In the genomic region with DNA sequence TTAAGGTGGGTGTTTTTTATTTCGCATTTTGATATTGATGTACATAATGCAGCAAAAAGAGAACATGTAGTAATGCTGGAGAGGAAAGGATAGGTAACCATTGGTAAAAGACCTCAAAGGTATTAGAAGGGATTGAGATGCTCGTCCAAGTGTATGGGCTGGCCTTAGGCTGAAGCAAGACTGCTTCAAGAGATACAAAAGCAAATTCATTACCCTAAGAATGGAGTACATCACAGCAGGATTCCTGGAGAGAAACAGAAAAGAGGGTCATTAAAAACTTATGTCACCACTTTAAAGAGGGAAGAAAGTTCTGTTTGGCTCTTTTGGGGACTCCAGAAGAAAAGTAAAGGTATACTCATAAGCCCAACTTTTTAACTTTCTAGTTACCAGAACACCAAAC, we compare ENCODE assay signal across 20 cellular contexts.
DNase-seq lines count a peak whose midpoint lies in the region; ATAC-seq and TF ChIP-seq lines count a peak whose summit lies in the region.
"Had no signal": no experiment of that assay in that cellular context is flagged by ENCODE, and none has a peak within 500 bp of the region (broad histone marks: within the 10 kb centered on the region; RNA-seq: fewer than 3 reads in every experiment).

No MANE protein-coding gene starts in this region.

- no peak for DNase-seq in activated CD8-positive, alpha-beta T cell treated with anti-CD3 and anti-CD28 coated beads for 36 hours
- no peak for DNase-seq in activated CD8-positive, alpha-beta T cell treated with anti-CD3 and anti-CD28 coated beads, Interleukin-2, amount 10 ng/mL, durations not matched to agents 7 days and 5 days
- DNase-seq in iPS-NIHi11 (ENCODE audit: low spot score) (peak; percentile 50), MM.1S (no peak), glutamatergic neuron (no peak), aorta (no peak)
- DNase-seq: EL; KBM-7; NCI-H1092 treated with DMSO at 0.1 percent for 48 hours; NCI-H1694; NCI-H345; NCI-H526 treated with DMSO at 0.1 percent for 48 hours; NK-92 treated with Interleukin-12 subunit alpha and Interleukin-12 subunit beta, amount 100 ng/mL, for 24 hours had no signal

- H3K27ac ChIP-seq in SU-DHL-6 (ENCODE audit: low read depth, low read length) (peak overlapping the region; percentile 83), MM.1S (ENCODE audit: low read length) (no peak overlapping the region), aorta (ENCODE audit: low read depth in 1 of 2, low read length in 2 of 2) (no peak overlapping the region)
- H3K27ac ChIP-seq: 22Rv1 had no signal

- peaks cover 67% of the 10 kb centered on the region for H3K4me1 Mint-ChIP-seq in activated CD8-positive, alpha-beta T cell treated with anti-CD3 and anti-CD28 coated beads for 36 hours (ENCODE audit: low read depth)
- peaks cover 53% of the 10 kb centered on the region for H3K4me1 Mint-ChIP-seq in activated CD8-positive, alpha-beta T cell treated with anti-CD3 and anti-CD28 coated beads, Interleukin-2, amount 10 ng/mL, durations not matched to agents 7 days and 5 days (ENCODE audit: low read depth)
- peaks cover 7% of the 10 kb centered on the region for H3K4me1 Mint-ChIP-seq in glutamatergic neuron (ENCODE audit: low read depth, unreplicated experiment)

- POLR2A ChIA-PET in activated CD8-positive, alpha-beta T cell treated with anti-CD3 and anti-CD28 coated beads for 36 hours (lab: Charles Lee) = no interaction called here
- POLR2A ChIA-PET in activated CD8-positive, alpha-beta T cell treated with anti-CD3 and anti-CD28 coated beads, Interleukin-2, amount 10 ng/mL, durations not matched to agents 7 days and 5 days (lab: Charles Lee) = no interaction called here

- WGBS in aorta, 2 donors = 97 to 100% methylated on average over 2 of the region's 2 CpGs

- intact Hi-C loops in activated CD8-positive, alpha-beta T cell treated with anti-CD3 and anti-CD28 coated beads for 36 hours (cut with micrococcal nuclease) = no loop called here
- intact Hi-C loops in aorta (cut with DNase I) = no loop called here

- H3K27me3 ChIP-seq in SU-DHL-6 (ENCODE audit: low read length) (no peaks in the 10 kb centered on the region), MM.1S (replicated peaks; ENCODE audit: insufficient read depth, low read length) (no peaks in the 10 kb centered on the region), aorta (ENCODE audit: control insufficient read depth in 1 of 2, insufficient read depth in 2 of 2, low read length in 1 of 2) (no peaks in the 10 kb centered on the region)
- H3K27me3 ChIP-seq: BLaER1 treated with 17β-estradiol and CSF1 and Interleukin-3, amounts not matched to agents 10 nM and 100 nM had no signal

- CTCF ChIA-PET in activated CD8-positive, alpha-beta T cell treated with anti-CD3 and anti-CD28 coated beads for 36 hours (lab: Charles Lee) = no interaction called here
- CTCF ChIA-PET in activated CD8-positive, alpha-beta T cell treated with anti-CD3 and anti-CD28 coated beads, Interleukin-2, amount 10 ng/mL, durations not matched to agents 7 days and 5 days (lab: Charles Lee) = no interaction called here

- 0 out of 2 replicates have a peak overlapping the region, but pooled peaks have one; percentile 14 for H3K9ac ChIP-seq in SU-DHL-6 (ENCODE audit: low read length)
- H3K9ac ChIP-seq in MM.1S (ENCODE audit: low read length) = no peak overlapping the region
- H3K9ac ChIP-seq: BLaER1 treated with 17β-estradiol and CSF1 and Interleukin-3, amounts not matched to agents 10 nM and 100 nM had no signal

- H3K4me3 Mint-ChIP-seq in activated CD8-positive, alpha-beta T cell treated with anti-CD3 and anti-CD28 coated beads for 36 hours = no peak overlapping the region
- no peak overlapping the region for H3K4me3 Mint-ChIP-seq in activated CD8-positive, alpha-beta T cell treated with anti-CD3 and anti-CD28 coated beads, Interleukin-2, amount 10 ng/mL, durations not matched to agents 7 days and 5 days
- no peak overlapping the region for H3K4me3 Mint-ChIP-seq in glutamatergic neuron (ENCODE audit: unreplicated experiment)

- H3F3A ChIP-seq in SU-DHL-6 (ENCODE audit: insufficient read depth) (peaks cover 54% of the 10 kb centered on the region), MM.1S (ENCODE audit: insufficient read depth, low read length) (no peaks in the 10 kb centered on the region)

- H3K4me2 ChIP-seq in SU-DHL-6 (ENCODE audit: low read depth, low read length, poor library complexity, severe bottlenecking) (peak overlapping the region; percentile 15), MM.1S (ENCODE audit: low read depth, low read length) (no peak overlapping the region)

- H3K27me3 Mint-ChIP-seq in activated CD8-positive, alpha-beta T cell treated with anti-CD3 and anti-CD28 coated beads for 36 hours = no peaks in the 10 kb centered on the region
- H3K27me3 Mint-ChIP-seq in activated CD8-positive, alpha-beta T cell treated with anti-CD3 and anti-CD28 coated beads, Interleukin-2, amount 10 ng/mL, durations not matched to agents 7 days and 5 days (ENCODE audit: low read depth) = no peaks in the 10 kb centered on the region
- no peaks in the 10 kb centered on the region for H3K27me3 Mint-ChIP-seq in glutamatergic neuron (ENCODE audit: unreplicated experiment)

- no peak for ATAC-seq in activated CD8-positive, alpha-beta T cell treated with anti-CD3 and anti-CD28 coated beads for 36 hours
- no peak for ATAC-seq in activated CD8-positive, alpha-beta T cell treated with anti-CD3 and anti-CD28 coated beads, Interleukin-2, amount 10 ng/mL, durations not matched to agents 7 days and 5 days
- no peak for ATAC-seq in HG02642 (IDR thresholded peaks at IDR 0.05; ENCODE audit: poor library complexity, unreplicated experiment)
- no peak for ATAC-seq in aorta (ENCODE audit: low FRiP score)
- ATAC-seq: Panc1, Right ventricle myocardium inferior, SK-N-SH treated with all-trans-retinoic acid at 6 μM for 48 hours had no signal

- H3K79me2 ChIP-seq in SU-DHL-6 (ENCODE audit: insufficient read depth, low read length) = no peaks in the 10 kb centered on the region
- no peaks in the 10 kb centered on the region for H3K79me2 ChIP-seq in MM.1S (ENCODE audit: low read length)

- H3K36me3 ChIP-seq in SU-DHL-6 (ENCODE audit: low read length) (no peaks in the 10 kb centered on the region), MM.1S (replicated peaks; ENCODE audit: insufficient read depth, low read length) (no peaks in the 10 kb centered on the region), aorta (ENCODE audit: control insufficient read depth in 1 of 2, insufficient read depth in 2 of 2, low read length in 1 of 2) (no peaks in the 10 kb centered on the region)
- H3K36me3 ChIP-seq: BLaER1 treated with 17β-estradiol and CSF1 and Interleukin-3, amounts not matched to agents 10 nM and 100 nM had no signal

- H4K20me1 ChIP-seq in SU-DHL-6 (ENCODE audit: low read depth, low read length) = no peaks in the 10 kb centered on the region
- H4K20me1 ChIP-seq in MM.1S (ENCODE audit: insufficient read depth, low read length) = no peaks in the 10 kb centered on the region
- H4K20me1 ChIP-seq: BLaER1 treated with 17β-estradiol and CSF1 and Interleukin-3, amounts not matched to agents 10 nM and 100 nM had no signal

- peak overlapping the region; percentile 6 for H3K27ac Mint-ChIP-seq in activated CD8-positive, alpha-beta T cell treated with anti-CD3 and anti-CD28 coated beads for 36 hours
- no peak overlapping the region for H3K27ac Mint-ChIP-seq in activated CD8-positive, alpha-beta T cell treated with anti-CD3 and anti-CD28 coated beads, Interleukin-2, amount 10 ng/mL, durations not matched to agents 7 days and 5 days
- no peak overlapping the region for H3K27ac Mint-ChIP-seq in glutamatergic neuron (ENCODE audit: unreplicated experiment)

- H3K9me3 ChIP-seq in SU-DHL-6 (ENCODE audit: insufficient read depth, low read length) (no peaks in the 10 kb centered on the region), MM.1S (replicated peaks; ENCODE audit: insufficient read depth, low read length) (no peaks in the 10 kb centered on the region), aorta (ENCODE audit: control insufficient read depth, low read length) (no peaks in the 10 kb centered on the region)

- H3K4me3 ChIP-seq in SU-DHL-6 (ENCODE audit: insufficient read depth, low read length, poor library complexity, severe bottlenecking) (no peak overlapping the region), MM.1S (ENCODE audit: low read length) (no peak overlapping the region), aorta (ENCODE audit: low read length in 2 of 2) (no peak overlapping the region)
- H3K4me3 ChIP-seq: BLaER1 treated with 17β-estradiol and CSF1 and Interleukin-3, amounts not matched to agents 10 nM and 100 nM had no signal

- no peaks in the 10 kb centered on the region for H3K4me1 ChIP-seq in MM.1S (ENCODE audit: low read length)
- H3K4me1 ChIP-seq in aorta (ENCODE audit: control insufficient read depth in 1 of 2, insufficient read depth in 2 of 2, low read length in 2 of 2) = peaks cover 4 to 6% of the 10 kb centered on the region in 2 donors

- no peak for TF ChIP-seq CTCF in activated CD8-positive, alpha-beta T cell treated with anti-CD3 and anti-CD28 coated beads for 36 hours (IDR thresholded peaks at IDR 0.05)
- TF ChIP-seq CTCF in SU-DHL-6 (IDR thresholded peaks at IDR 0.05; ENCODE audit: insufficient read depth, low read length, poor library complexity, severe bottlenecking) (no peak), MM.1S (IDR thresholded peaks at IDR 0.05; ENCODE audit: low read length) (no peak), glutamatergic neuron (IDR thresholded peaks at IDR 0.05; ENCODE audit: partially characterized antibody, unreplicated experiment) (no peak)

- peaks cover 3% of the 10 kb centered on the region for H3K36me3 Mint-ChIP-seq in activated CD8-positive, alpha-beta T cell treated with anti-CD3 and anti-CD28 coated beads for 36 hours (ENCODE audit: low read depth)
- H3K36me3 Mint-ChIP-seq in activated CD8-positive, alpha-beta T cell treated with anti-CD3 and anti-CD28 coated beads, Interleukin-2, amount 10 ng/mL, durations not matched to agents 7 days and 5 days (ENCODE audit: low read depth) = peaks cover 19% of the 10 kb centered on the region
- no peaks in the 10 kb centered on the region for H3K36me3 Mint-ChIP-seq in glutamatergic neuron (ENCODE audit: unreplicated experiment)

- H3K9me3 Mint-ChIP-seq in activated CD8-positive, alpha-beta T cell treated with anti-CD3 and anti-CD28 coated beads for 36 hours = no peaks in the 10 kb centered on the region
- no peaks in the 10 kb centered on the region for H3K9me3 Mint-ChIP-seq in activated CD8-positive, alpha-beta T cell treated with anti-CD3 and anti-CD28 coated beads, Interleukin-2, amount 10 ng/mL, durations not matched to agents 7 days and 5 days (ENCODE audit: insufficient read depth)
- peaks cover 2% of the 10 kb centered on the region for H3K9me3 Mint-ChIP-seq in glutamatergic neuron (ENCODE audit: unreplicated experiment)

- H3K9me2 ChIP-seq in SU-DHL-6 (replicated peaks; ENCODE audit: insufficient read depth, low read length) (no peaks in the 10 kb centered on the region), MM.1S (replicated peaks; ENCODE audit: insufficient read depth, low read length) (no peaks in the 10 kb centered on the region)

- H2AFZ ChIP-seq in SU-DHL-6 (ENCODE audit: low read depth, low read length, severe bottlenecking) = no peak overlapping the region
- H2AFZ ChIP-seq in MM.1S (ENCODE audit: low read length) = no peak overlapping the region
